ENCODE assay signal across 15 cellular contexts in the genomic region with DNA sequence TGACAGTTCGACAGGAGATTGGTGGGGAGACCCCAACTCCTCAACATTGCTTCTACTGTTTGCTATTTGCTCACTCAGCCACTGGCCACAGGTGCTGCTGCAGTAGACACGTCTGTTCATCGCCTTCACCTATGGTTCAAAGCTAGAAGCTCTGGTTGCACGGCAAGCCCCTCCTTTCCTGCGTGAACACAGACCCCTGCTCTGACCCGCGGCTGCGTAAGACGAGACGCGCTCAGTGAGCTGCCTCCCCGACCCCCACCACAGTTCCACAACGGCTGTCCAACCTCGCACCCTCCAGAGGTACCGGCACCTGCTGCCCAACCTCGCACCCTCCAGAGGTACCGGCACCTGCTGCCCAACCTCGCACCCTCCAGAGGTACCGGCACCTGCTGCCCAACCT. TPM values are rescaled to one million over a fixed set of nuclear protein-coding genes. Genes with fewer than 3 reads are reported as not detected.
DNase-seq lines count a peak whose midpoint lies in the region; ATAC-seq and TF ChIP-seq lines count a peak whose summit lies in the region.
"Had no signal": no experiment of that assay in that cellular context is flagged by ENCODE, and none has a peak within 500 bp of the region (broad histone marks: within the 10 kb centered on the region; RNA-seq: fewer than 3 reads in every experiment).

No MANE protein-coding gene starts in this region.

- no peak overlapping the region for H3K4me3 Mint-ChIP-seq in activated CD8-positive, alpha-beta T cell treated with anti-CD3 and anti-CD28 coated beads for 36 hours
- H3K4me3 Mint-ChIP-seq in activated CD8-positive, alpha-beta T cell treated with anti-CD3 and anti-CD28 coated beads, Interleukin-2, amount 10 ng/mL, durations not matched to agents 7 days and 5 days: no peak overlapping the region
- no peak overlapping the region for H3K4me3 Mint-ChIP-seq in HFFc6
- no peak overlapping the region for H3K4me3 Mint-ChIP-seq in activated naive CD8-positive, alpha-beta T cell
- peak overlapping the region; percentile 68 for H3K4me3 Mint-ChIP-seq in natural killer cell treated with Interleukin-12 subunit alpha and Interleukin-12 subunit beta and Interleukin-15 and Interleukin-18, amount 100 ng/mL, for 72 hours

- H3K27me3 Mint-ChIP-seq in activated CD8-positive, alpha-beta T cell treated with anti-CD3 and anti-CD28 coated beads for 36 hours: no peaks in the 10 kb centered on the region
- no peaks in the 10 kb centered on the region for H3K27me3 Mint-ChIP-seq in activated CD8-positive, alpha-beta T cell treated with anti-CD3 and anti-CD28 coated beads, Interleukin-2, amount 10 ng/mL, durations not matched to agents 7 days and 5 days (ENCODE audit: low read depth)
- peaks cover 7% of the 10 kb centered on the region for H3K27me3 Mint-ChIP-seq in HFFc6 (ENCODE audit: insufficient read depth)
- no peaks in the 10 kb centered on the region for H3K27me3 Mint-ChIP-seq in activated naive CD8-positive, alpha-beta T cell
- no peaks in the 10 kb centered on the region for H3K27me3 Mint-ChIP-seq in natural killer cell treated with Interleukin-12 subunit alpha and Interleukin-12 subunit beta and Interleukin-15 and Interleukin-18, amount 100 ng/mL, for 72 hours

- intact Hi-C loops in activated CD8-positive, alpha-beta T cell treated with anti-CD3 and anti-CD28 coated beads for 36 hours (cut with micrococcal nuclease): loop anchor here (5.0 kb wide), 1 partner anchor 102 kb away; no protein-coding TSS in a partner anchor

- H3K9me3 Mint-ChIP-seq in activated CD8-positive, alpha-beta T cell treated with anti-CD3 and anti-CD28 coated beads for 36 hours: peaks cover 11% of the 10 kb centered on the region
- peaks cover 5% of the 10 kb centered on the region for H3K9me3 Mint-ChIP-seq in activated CD8-positive, alpha-beta T cell treated with anti-CD3 and anti-CD28 coated beads, Interleukin-2, amount 10 ng/mL, durations not matched to agents 7 days and 5 days (ENCODE audit: insufficient read depth)
- peaks cover 8% of the 10 kb centered on the region for H3K9me3 Mint-ChIP-seq in HFFc6
- H3K9me3 Mint-ChIP-seq in activated naive CD8-positive, alpha-beta T cell (ENCODE audit: low read depth): peaks cover 3% of the 10 kb centered on the region
- no peaks in the 10 kb centered on the region for H3K9me3 Mint-ChIP-seq in natural killer cell treated with Interleukin-12 subunit alpha and Interleukin-12 subunit beta and Interleukin-15 and Interleukin-18, amount 100 ng/mL, for 72 hours
- H3K9me3 Mint-ChIP-seq: neural crest cell had no signal

- H3K27ac Mint-ChIP-seq in activated CD8-positive, alpha-beta T cell treated with anti-CD3 and anti-CD28 coated beads for 36 hours: peak overlapping the region; percentile 93
- H3K27ac Mint-ChIP-seq in activated CD8-positive, alpha-beta T cell treated with anti-CD3 and anti-CD28 coated beads, Interleukin-2, amount 10 ng/mL, durations not matched to agents 7 days and 5 days: no peak overlapping the region
- H3K27ac Mint-ChIP-seq in HFFc6: 0 out of 2 replicates have a peak overlapping the region, but pooled peaks have one; percentile 75
- H3K27ac Mint-ChIP-seq in activated naive CD8-positive, alpha-beta T cell: peak overlapping the region; percentile 97
- peak overlapping the region; percentile 48 to 80 for H3K27ac Mint-ChIP-seq in natural killer cell treated with Interleukin-12 subunit alpha and Interleukin-12 subunit beta and Interleukin-15 and Interleukin-18, amount 100 ng/mL, for 72 hours

- peaks cover 24% of the 10 kb centered on the region for H3K36me3 Mint-ChIP-seq in activated CD8-positive, alpha-beta T cell treated with anti-CD3 and anti-CD28 coated beads for 36 hours (ENCODE audit: low read depth)
- H3K36me3 Mint-ChIP-seq in activated CD8-positive, alpha-beta T cell treated with anti-CD3 and anti-CD28 coated beads, Interleukin-2, amount 10 ng/mL, durations not matched to agents 7 days and 5 days (ENCODE audit: low read depth): peaks cover 44% of the 10 kb centered on the region
- peaks cover 24% of the 10 kb centered on the region for H3K36me3 Mint-ChIP-seq in HFFc6 (ENCODE audit: low read depth)
- peaks cover 10% of the 10 kb centered on the region for H3K36me3 Mint-ChIP-seq in activated naive CD8-positive, alpha-beta T cell
- peaks cover 6% of the 10 kb centered on the region for H3K36me3 Mint-ChIP-seq in natural killer cell treated with Interleukin-12 subunit alpha and Interleukin-12 subunit beta and Interleukin-15 and Interleukin-18, amount 100 ng/mL, for 72 hours

- POLR2A ChIA-PET in activated CD8-positive, alpha-beta T cell treated with anti-CD3 and anti-CD28 coated beads for 36 hours (lab: Charles Lee): interaction anchor here (0.6 to 12.3 kb wide), 5 partner anchors 9 to 103 kb away, joined by 3 to 99 read pairs (median 5); no protein-coding TSS in a partner anchor
- POLR2A ChIA-PET in activated CD8-positive, alpha-beta T cell treated with anti-CD3 and anti-CD28 coated beads, Interleukin-2, amount 10 ng/mL, durations not matched to agents 7 days and 5 days (lab: Charles Lee): interaction anchor here (1.5 kb wide), 1 partner anchor 60 kb away, joined by 4 read pairs; no protein-coding TSS in a partner anchor

- no peak for DNase-seq in activated CD8-positive, alpha-beta T cell treated with anti-CD3 and anti-CD28 coated beads for 36 hours
- DNase-seq in activated CD8-positive, alpha-beta T cell treated with anti-CD3 and anti-CD28 coated beads, Interleukin-2, amount 10 ng/mL, durations not matched to agents 7 days and 5 days: no peak
- DNase-seq in HFFc6 (no peak), NCI-H1105 (lab: John Stamatoyannopoulos, UW) (no peak), occipital lobe (lab: John Stamatoyannopoulos, UW) (no peak), GOT3 (lab: John Stamatoyannopoulos, UW) (no peak)
- DNase-seq in natural killer cell treated with Interleukin-12 subunit alpha and Interleukin-12 subunit beta and Interleukin-15 and Interleukin-18, amount 100 ng/mL, for 72 hours (ENCODE audit: low spot score): no peak
- DNase-seq: cortex of kidney, NCI-H187, NCI-H2227 treated with DMSO at 0.1 percent for 48 hours, thyroid gland had no signal

- TF ChIP-seq CTCF in activated CD8-positive, alpha-beta T cell treated with anti-CD3 and anti-CD28 coated beads for 36 hours (IDR thresholded peaks at IDR 0.05): no peak
- no peak for TF ChIP-seq CTCF in HFFc6 (IDR thresholded peaks at IDR 0.05)

- peaks cover 81% of the 10 kb centered on the region for H3K4me1 Mint-ChIP-seq in activated CD8-positive, alpha-beta T cell treated with anti-CD3 and anti-CD28 coated beads for 36 hours (ENCODE audit: low read depth)
- H3K4me1 Mint-ChIP-seq in activated CD8-positive, alpha-beta T cell treated with anti-CD3 and anti-CD28 coated beads, Interleukin-2, amount 10 ng/mL, durations not matched to agents 7 days and 5 days (ENCODE audit: low read depth): peaks cover 73% of the 10 kb centered on the region
- peaks cover 81% of the 10 kb centered on the region for H3K4me1 Mint-ChIP-seq in HFFc6 (ENCODE audit: low read depth)
- H3K4me1 Mint-ChIP-seq in activated naive CD8-positive, alpha-beta T cell (ENCODE audit: low read depth): peaks cover 82% of the 10 kb centered on the region
- peaks cover 60 to 63% of the 10 kb centered on the region in 2 donors for H3K4me1 Mint-ChIP-seq in natural killer cell treated with Interleukin-12 subunit alpha and Interleukin-12 subunit beta and Interleukin-15 and Interleukin-18, amount 100 ng/mL, for 72 hours (ENCODE audit: low read depth in 2 of 2)

- CTCF ChIA-PET in activated CD8-positive, alpha-beta T cell treated with anti-CD3 and anti-CD28 coated beads for 36 hours (lab: Charles Lee): interaction anchor here (1.5 kb wide), 1 partner anchor 58 kb away, joined by 3 read pairs; no protein-coding TSS in a partner anchor
- CTCF ChIA-PET in activated CD8-positive, alpha-beta T cell treated with anti-CD3 and anti-CD28 coated beads, Interleukin-2, amount 10 ng/mL, durations not matched to agents 7 days and 5 days (lab: Charles Lee): interaction anchor here (1.2 kb wide), 1 partner anchor 24 kb away, joined by 3 read pairs; no protein-coding TSS in a partner anchor

- no peak for ATAC-seq in activated CD8-positive, alpha-beta T cell treated with anti-CD3 and anti-CD28 coated beads for 36 hours
- ATAC-seq in activated CD8-positive, alpha-beta T cell treated with anti-CD3 and anti-CD28 coated beads, Interleukin-2, amount 10 ng/mL, durations not matched to agents 7 days and 5 days: no peak
- ATAC-seq in natural killer cell treated with Interleukin-12 subunit alpha and Interleukin-12 subunit beta and Interleukin-15 and Interleukin-18, amount 100 ng/mL, for 72 hours: no peak

RNA-seq across cellular contexts. Expression of a gene that starts 6.8 kb away (rescaled TPM):
- total RNA-seq in activated CD8-positive, alpha-beta T cell treated with anti-CD3 and anti-CD28 coated beads for 36 hours: 10 to 100 TPM; 28.9 to 32.3 TPM
- 10 to 100 TPM; 36.9 to 39.3 TPM for total RNA-seq in activated CD8-positive, alpha-beta T cell treated with anti-CD3 and anti-CD28 coated beads, Interleukin-2, amount 10 ng/mL, durations not matched to agents 7 days and 5 days
- total RNA-seq in HFFc6 (2021; fragmentation: NEBNext Ultra II Directional; extraction: Animal tissue kit (Norgen Biotek cat#: 25700)): 10 to 100 TPM; 31.6 to 37.6 (median 33.1) TPM
- total RNA-seq in natural killer cell treated with Interleukin-12 subunit alpha and Interleukin-12 subunit beta and Interleukin-15 and Interleukin-18, amount 100 ng/mL, for 72 hours: 10 to 100 TPM in 1 of 2 donors, 1 to 10 TPM in 1; 6.9 to 11.7 TPM
- 14.2 TPM for total RNA-seq in occipital lobe

RNA-seq across cellular contexts. Expression of a gene that starts 53.5 kb away (rescaled TPM):
- total RNA-seq in activated CD8-positive, alpha-beta T cell treated with anti-CD3 and anti-CD28 coated beads for 36 hours: not detected
- not detected for total RNA-seq in activated CD8-positive, alpha-beta T cell treated with anti-CD3 and anti-CD28 coated beads, Interleukin-2, amount 10 ng/mL, durations not matched to agents 7 days and 5 days
- total RNA-seq in HFFc6 (2021; fragmentation: NEBNext Ultra II Directional; extraction: Animal tissue kit (Norgen Biotek cat#: 25700)): not detected
- total RNA-seq in natural killer cell treated with Interleukin-12 subunit alpha and Interleukin-12 subunit beta and Interleukin-15 and Interleukin-18, amount 100 ng/mL, for 72 hours: not detected
- not detected for total RNA-seq in occipital lobe
- total RNA-seq: foreskin keratinocyte, kidney epithelial cell, neural crest cell, thyroid gland had no signal
